1 cellular context compared by ENCODE assay signal in genomic region chr3:40996827-40997710, GRCh38.
A peak's percentile ranks its signal among the peaks of the same experiment; 100 is the strongest.
TF ChIP-seq lines count a peak whose summit lies in the region.

No MANE protein-coding gene starts in this region.

TF ChIP-seq in K562, 482 proteins besides CTCF, POLR2A, EP300 and RAD21 (continued from another document):
- TF ChIP-seq HNRNPL (IDR thresholded peaks at IDR 0.05; ENCODE audit: low read depth, low read length), result no peak
- TF ChIP-seq NONO (IDR thresholded peaks at IDR 0.05; ENCODE audit: low read depth in 2 of 2, low read length in 1 of 2), result no peak
- TF ChIP-seq, protein P1, sequence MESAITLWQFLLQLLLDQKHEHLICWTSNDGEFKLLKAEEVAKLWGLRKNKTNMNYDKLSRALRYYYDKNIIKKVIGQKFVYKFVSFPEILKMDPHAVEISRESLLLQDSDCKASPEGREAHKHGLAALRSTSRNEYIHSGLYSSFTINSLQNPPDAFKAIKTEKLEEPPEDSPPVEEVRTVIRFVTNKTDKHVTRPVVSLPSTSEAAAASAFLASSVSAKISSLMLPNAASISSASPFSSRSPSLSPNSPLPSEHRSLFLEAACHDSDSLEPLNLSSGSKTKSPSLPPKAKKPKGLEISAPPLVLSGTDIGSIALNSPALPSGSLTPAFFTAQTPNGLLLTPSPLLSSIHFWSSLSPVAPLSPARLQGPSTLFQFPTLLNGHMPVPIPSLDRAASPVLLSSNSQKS (CRISPR knock-in tag; IDR thresholded peaks at IDR 0.05), result no peak
- no peak for TF ChIP-seq MEF2D (tag; conservative IDR thresholded peaks at IDR 0.05; ENCODE audit: low read depth)
- no peak for TF ChIP-seq U2AF1 (optimal IDR thresholded peaks at IDR 0.05; ENCODE audit: low read depth, low read length)
- no peak for TF ChIP-seq ZNF184 (CRISPR knock-in tag; IDR thresholded peaks at IDR 0.05)
- TF ChIP-seq ARID1B (IDR thresholded peaks at IDR 0.05), result 0 out of 2 replicates have a peak, but pooled peaks have one; percentile 9
- TF ChIP-seq BCOR (IDR thresholded peaks at IDR 0.05), result peak; percentile 51; the same call in 1 of the 2 replicates
- TF ChIP-seq ZNF778 (CRISPR knock-in tag; IDR thresholded peaks at IDR 0.05), result no peak
- TF ChIP-seq MTF1 (CRISPR knock-in tag; IDR thresholded peaks at IDR 0.05; ENCODE audit: borderline replicate concordance), result no peak
- no peak for TF ChIP-seq POLR2AphosphoS5 (IDR thresholded peaks at IDR 0.05; ENCODE audit: control insufficient read depth, insufficient read depth, low read depth, low read length)
- TF ChIP-seq FOXJ3 (CRISPR knock-in tag; IDR thresholded peaks at IDR 0.05), result no peak
- no peak for TF ChIP-seq RCOR1 (IDR thresholded peaks at IDR 0.05; ENCODE audit: borderline replicate concordance in 1 of 2, low read depth in 2 of 2, low read length in 2 of 2)
- no peak for TF ChIP-seq DMBX1 (CRISPR knock-in tag; IDR thresholded peaks at IDR 0.05; ENCODE audit: borderline replicate concordance)
- no peak for TF ChIP-seq YBX1 (IDR thresholded peaks at IDR 0.05)
